Comparison of ENCODE assay signal across 32 cellular contexts in the genomic region with DNA sequence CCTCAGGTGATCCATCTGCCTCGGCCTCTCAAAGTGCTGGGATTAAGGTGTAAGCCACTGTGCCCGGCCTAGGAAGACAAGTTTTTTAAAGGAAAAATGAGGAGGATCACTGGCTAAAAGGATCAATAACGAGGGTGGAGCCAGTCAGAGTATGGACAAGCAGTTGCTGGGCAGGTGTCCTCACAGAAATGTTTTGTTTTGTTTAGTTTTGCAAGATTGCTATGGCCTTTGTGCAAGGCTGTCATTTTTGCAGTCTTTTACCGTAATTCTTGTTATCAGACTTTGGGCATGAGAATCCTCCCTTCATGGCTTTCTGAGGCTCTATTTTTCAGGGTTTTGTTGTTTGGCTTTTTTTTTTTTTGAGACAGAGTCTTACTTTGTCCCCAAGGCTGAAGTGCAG.
"Had no signal": no experiment of that assay in that cellular context is flagged by ENCODE, and none has a peak within 500 bp of the region (broad histone marks: within the 10 kb centered on the region; RNA-seq: fewer than 3 reads in every experiment).

No MANE protein-coding gene starts in this region.

- FAIRE-seq: colon, endometrium, endothelial cell of umbilical vein had no signal

- ATAC-seq: activated CD4-positive, alpha-beta T cell treated with anti-CD3 and anti-CD28 coated beads for 36 hours; activated CD8-positive, alpha-beta memory T cell treated with anti-CD3 and anti-CD28 coated beads, Interleukin-2, amount 10 ng/mL, durations not matched to agents 7 days and 5 days; activated CD8-positive, alpha-beta T cell treated with anti-CD3 and anti-CD28 coated beads, Interleukin-2, amount 10 ng/mL, durations not matched to agents 7 days and 5 days; activated naive CD8-positive, alpha-beta T cell treated with anti-CD3 and anti-CD28 coated beads, Interleukin-2, amount 50 U/mL, for 24 hours; body of pancreas; gastroesophageal sphincter; T-cell had no signal

- H3K27ac ChIP-seq: adrenal gland, body of pancreas, epithelial cell of prostate, esophagus squamous epithelium, gastroesophageal sphincter, WERI-Rb-1 had no signal

- H3K4me1 ChIP-seq: adrenal gland, body of pancreas, esophagus squamous epithelium, gastroesophageal sphincter had no signal

- H3K36me3 ChIP-seq: adrenal gland, esophagus squamous epithelium, gastroesophageal sphincter, WERI-Rb-1 had no signal

- H3K27me3 ChIP-seq: adrenal gland, body of pancreas, esophagus squamous epithelium, gastroesophageal sphincter had no signal

- DNase-seq: activated B cell treated with CpG ODN at 0.5 μM for 24 hours; activated CD4-positive, alpha-beta memory T cell treated with anti-CD3 and anti-CD28 coated beads for 36 hours; activated CD4-positive, alpha-beta T cell treated with anti-CD3 and anti-CD28 coated beads for 36 hours; activated CD4-positive, alpha-beta T cell treated with anti-CD3 and anti-CD28 coated beads, Interleukin-2, amount 10 ng/mL, durations not matched to agents 24 days and 14 days; activated CD4-positive, CD25-positive, alpha-beta regulatory T cell treated with anti-CD3 and anti-CD28 coated beads, Interleukin-2, amount 50 U/mL, for 72 hours; activated CD8-positive, alpha-beta memory T cell treated with anti-CD3 and anti-CD28 coated beads, Interleukin-2, amount 10 ng/mL, durations not matched to agents 7 days and 5 days; activated CD8-positive, alpha-beta memory T cell treated with anti-CD3 and anti-CD28 coated beads, Interleukin-2, amount 50 U/mL, for 4 hours; activated CD8-positive, alpha-beta T cell treated with anti-CD3 and anti-CD28 coated beads, Interleukin-2, amount 10 ng/mL, durations not matched to agents 7 days and 5 days; activated effector memory CD4-positive, alpha-beta T cell treated with anti-CD3 and anti-CD28 coated beads, Interleukin-2, amount 50 U/mL, for 16 hours; activated naive CD4-positive, alpha-beta T cell treated with anti-CD3 and anti-CD28 coated beads for 36 hours; activated naive CD8-positive, alpha-beta T cell treated with anti-CD3 and anti-CD28 coated beads for 36 hours; activated naive CD8-positive, alpha-beta T cell treated with anti-CD3 and anti-CD28 coated beads, Interleukin-2, amount 50 U/mL, for 24 hours; activated T-cell treated with anti-CD3 and anti-CD28 coated beads, Interleukin-2, amount 50 U/mL, for 1 hour; activated T-cell treated with anti-CD3 and anti-CD28 coated beads, Interleukin-2, amount 50 U/mL, for 48 hours; amygdala; aorta; body of pancreas; caudate nucleus; cortex of kidney; dermis blood vessel endothelial cell; effector CD8-positive, alpha-beta T cell; esophagus squamous epithelium; foreskin melanocyte; T-cell; T1000; WERI-Rb-1 had no signal

- H3K4me3 ChIP-seq: adrenal gland, body of pancreas, esophagus squamous epithelium, gastroesophageal sphincter had no signal
